Comparison of ENCODE assay signal across 1 cellular context in the genomic region with DNA sequence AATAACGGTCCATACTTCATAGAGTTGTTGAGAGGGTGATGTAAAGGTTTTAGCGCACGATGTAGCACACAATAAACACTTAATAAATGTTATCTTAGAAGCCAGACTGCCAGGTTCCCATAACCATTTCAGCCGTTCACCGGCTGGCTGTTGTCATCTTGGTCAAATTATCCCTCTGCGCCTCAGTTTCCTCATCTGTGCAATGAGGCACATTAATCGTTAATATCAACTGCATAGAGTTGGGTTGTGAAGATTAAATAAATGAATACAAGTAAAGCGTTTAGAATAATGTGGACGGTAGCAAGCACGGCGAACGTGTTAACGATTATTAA.
TF ChIP-seq lines count a peak whose summit lies in the region.

No MANE protein-coding gene starts in this region.

TF ChIP-seq in WTC11, 78 proteins besides CTCF, POLR2A, EP300 and RAD21 (continued from another document):
- TF ChIP-seq, protein P1, sequence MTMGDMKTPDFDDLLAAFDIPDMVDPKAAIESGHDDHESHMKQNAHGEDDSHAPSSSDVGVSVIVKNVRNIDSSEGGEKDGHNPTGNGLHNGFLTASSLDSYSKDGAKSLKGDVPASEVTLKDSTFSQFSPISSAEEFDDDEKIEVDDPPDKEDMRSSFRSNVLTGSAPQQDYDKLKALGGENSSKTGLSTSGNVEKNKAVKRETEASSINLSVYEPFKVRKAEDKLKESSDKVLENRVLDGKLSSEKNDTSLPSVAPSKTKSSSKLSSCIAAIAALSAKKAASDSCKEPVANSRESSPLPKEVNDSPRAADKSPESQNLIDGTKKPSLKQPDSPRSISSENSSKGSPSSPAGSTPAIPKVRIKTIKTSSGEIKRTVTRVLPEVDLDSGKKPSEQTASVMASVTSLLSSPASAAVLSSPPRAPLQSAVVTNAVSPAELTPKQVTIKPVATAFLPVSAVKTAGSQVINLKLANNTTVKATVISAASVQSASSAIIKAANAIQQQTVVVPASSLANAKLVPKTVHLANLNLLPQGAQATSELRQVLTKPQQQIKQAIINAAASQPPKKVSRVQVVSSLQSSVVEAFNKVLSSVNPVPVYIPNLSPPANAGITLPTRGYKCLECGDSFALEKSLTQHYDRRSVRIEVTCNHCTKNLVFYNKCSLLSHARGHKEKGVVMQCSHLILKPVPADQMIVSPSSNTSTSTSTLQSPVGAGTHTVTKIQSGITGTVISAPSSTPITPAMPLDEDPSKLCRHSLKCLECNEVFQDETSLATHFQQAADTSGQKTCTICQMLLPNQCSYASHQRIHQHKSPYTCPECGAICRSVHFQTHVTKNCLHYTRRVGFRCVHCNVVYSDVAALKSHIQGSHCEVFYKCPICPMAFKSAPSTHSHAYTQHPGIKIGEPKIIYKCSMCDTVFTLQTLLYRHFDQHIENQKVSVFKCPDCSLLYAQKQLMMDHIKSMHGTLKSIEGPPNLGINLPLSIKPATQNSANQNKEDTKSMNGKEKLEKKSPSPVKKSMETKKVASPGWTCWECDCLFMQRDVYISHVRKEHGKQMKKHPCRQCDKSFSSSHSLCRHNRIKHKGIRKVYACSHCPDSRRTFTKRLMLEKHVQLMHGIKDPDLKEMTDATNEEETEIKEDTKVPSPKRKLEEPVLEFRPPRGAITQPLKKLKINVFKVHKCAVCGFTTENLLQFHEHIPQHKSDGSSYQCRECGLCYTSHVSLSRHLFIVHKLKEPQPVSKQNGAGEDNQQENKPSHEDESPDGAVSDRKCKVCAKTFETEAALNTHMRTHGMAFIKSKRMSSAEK (CRISPR knock-in tag; IDR thresholded peaks at IDR 0.05; ENCODE audit: borderline replicate concordance): no peak
- TF ChIP-seq NFATC4 (CRISPR knock-in tag; IDR thresholded peaks at IDR 0.05) (no peak), ZNF423 (CRISPR knock-in tag; IDR thresholded peaks at IDR 0.05) (no peak), ESRRA (CRISPR knock-in tag; IDR thresholded peaks at IDR 0.05; ENCODE audit: borderline replicate concordance) (no peak), PRRX2 (CRISPR knock-in tag; IDR thresholded peaks at IDR 0.05) (no peak), ELF4 (CRISPR knock-in tag; IDR thresholded peaks at IDR 0.05; ENCODE audit: low read depth) (no peak), TCF7 (CRISPR knock-in tag; IDR thresholded peaks at IDR 0.05; ENCODE audit: low read depth) (no peak)
- TF ChIP-seq, protein P2, sequence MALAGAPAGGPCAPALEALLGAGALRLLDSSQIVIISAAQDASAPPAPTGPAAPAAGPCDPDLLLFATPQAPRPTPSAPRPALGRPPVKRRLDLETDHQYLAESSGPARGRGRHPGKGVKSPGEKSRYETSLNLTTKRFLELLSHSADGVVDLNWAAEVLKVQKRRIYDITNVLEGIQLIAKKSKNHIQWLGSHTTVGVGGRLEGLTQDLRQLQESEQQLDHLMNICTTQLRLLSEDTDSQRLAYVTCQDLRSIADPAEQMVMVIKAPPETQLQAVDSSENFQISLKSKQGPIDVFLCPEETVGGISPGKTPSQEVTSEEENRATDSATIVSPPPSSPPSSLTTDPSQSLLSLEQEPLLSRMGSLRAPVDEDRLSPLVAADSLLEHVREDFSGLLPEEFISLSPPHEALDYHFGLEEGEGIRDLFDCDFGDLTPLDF (CRISPR knock-in tag; IDR thresholded peaks at IDR 0.05): no peak
